In genomic region chr5:172926796-172927195, GRCh38 we compare ENCODE assay signal across 23 cellular contexts. TPM values are rescaled to one million over a fixed set of nuclear protein-coding genes. Genes with fewer than 3 reads are reported as not detected.
A peak's percentile ranks its signal among the peaks of the same experiment; 100 is the strongest.
DNase-seq lines count a peak whose midpoint lies in the region; ATAC-seq and TF ChIP-seq lines count a peak whose summit lies in the region.
"Had no signal": no experiment of that assay in that cellular context is flagged by ENCODE, and none has a peak within 500 bp of the region (broad histone marks: within the 10 kb centered on the region; RNA-seq: fewer than 3 reads in every experiment).

No MANE protein-coding gene starts in this region.

- H3K4me3 Mint-ChIP-seq in CD8-positive, alpha-beta memory T cell: no peak overlapping the region
- H3K4me3 Mint-ChIP-seq in HFFc6: no peak overlapping the region
- no peak overlapping the region for H3K4me3 Mint-ChIP-seq in nephron progenitor cell
- H3K4me3 Mint-ChIP-seq: activated CD4-positive, alpha-beta T cell treated with anti-CD3 and anti-CD28 coated beads, Interleukin-2, amount 10 ng/mL, durations not matched to agents 24 days and 14 days; activated naive CD8-positive, alpha-beta T cell; activated T-helper 17 cell treated with anti-CD3 and anti-CD28 coated beads, Interleukin-2, amount 50 U/mL, for 72 hours; CD14-positive monocyte; stimulated activated naive CD8-positive, alpha-beta T cell treated with anti-CD3 and anti-CD28 coated beads, Interleukin-15, amount 100 ng/mL, for 72 hours had no signal

- DNase-seq in CD8-positive, alpha-beta memory T cell: no peak
- DNase-seq in HFFc6: no peak
- DNase-seq in cerebellum (ENCODE audit: low spot score): peak; percentile 65
- no peak for DNase-seq in nephron progenitor cell
- no peak for DNase-seq in activated CD8-positive, alpha-beta memory T cell treated with anti-CD3 and anti-CD28 coated beads, Interleukin-2, amount 50 U/mL, for 4 hours
- DNase-seq in NCI-H2081 treated with DMSO at 0.1 percent for 48 hours (lab: John Stamatoyannopoulos, UW): no peak
- DNase-seq: activated CD4-positive, alpha-beta T cell treated with anti-CD3 and anti-CD28 coated beads, Interleukin-2, amount 10 ng/mL, durations not matched to agents 24 days and 14 days; foreskin keratinocyte; MV-4-11; NCI-H1694; NCI-H2171 treated with DMSO at 0.1 percent for 48 hours; NCI-H526; sigmoid colon; SK-N-SH; stimulated activated naive CD8-positive, alpha-beta T cell treated with anti-CD3 and anti-CD28 coated beads, Interleukin-15, amount 100 ng/mL, for 72 hours; T-helper 2 cell; tibial artery had no signal

- no peaks in the 10 kb centered on the region for H3K27me3 ChIP-seq in CD8-positive, alpha-beta memory T cell (ENCODE audit: insufficient read depth, low read length, poor library complexity, severe bottlenecking)
- H3K27me3 ChIP-seq: foreskin keratinocyte, hepatocyte, sigmoid colon, tibial artery had no signal

- no peaks in the 10 kb centered on the region for H3K9me3 Mint-ChIP-seq in CD8-positive, alpha-beta memory T cell
- H3K9me3 Mint-ChIP-seq in HFFc6: no peaks in the 10 kb centered on the region
- H3K9me3 Mint-ChIP-seq in nephron progenitor cell: no peaks in the 10 kb centered on the region
- H3K9me3 Mint-ChIP-seq: activated CD4-positive, alpha-beta T cell treated with anti-CD3 and anti-CD28 coated beads, Interleukin-2, amount 10 ng/mL, durations not matched to agents 24 days and 14 days; activated T-helper 17 cell treated with anti-CD3 and anti-CD28 coated beads, Interleukin-2, amount 50 U/mL, for 72 hours; stimulated activated naive CD8-positive, alpha-beta T cell treated with anti-CD3 and anti-CD28 coated beads, Interleukin-15, amount 100 ng/mL, for 72 hours had no signal

- no peak overlapping the region for H3K4me3 ChIP-seq in CD8-positive, alpha-beta memory T cell (ENCODE audit: low read length)
- H3K4me3 ChIP-seq: hepatocyte, sigmoid colon, tibial artery had no signal

- peak overlapping the region in 5 of 8 donors; percentile 19 to 68 (median 61) for H3K27ac Mint-ChIP-seq in CD8-positive, alpha-beta memory T cell
- peak overlapping the region; percentile 68 for H3K27ac Mint-ChIP-seq in HFFc6
- peak overlapping the region; percentile 76 for H3K27ac Mint-ChIP-seq in nephron progenitor cell
- H3K27ac Mint-ChIP-seq: activated CD4-positive, alpha-beta T cell treated with anti-CD3 and anti-CD28 coated beads, Interleukin-2, amount 10 ng/mL, durations not matched to agents 24 days and 14 days; activated naive CD8-positive, alpha-beta T cell; activated T-helper 17 cell treated with anti-CD3 and anti-CD28 coated beads, Interleukin-2, amount 50 U/mL, for 72 hours had no signal

- H3K4me1 Mint-ChIP-seq in CD8-positive, alpha-beta memory T cell: no peaks in the 10 kb centered on the region
- H3K4me1 Mint-ChIP-seq in HFFc6 (ENCODE audit: low read depth) (peaks cover 56% of the 10 kb centered on the region), nephron progenitor cell (peaks cover 19% of the 10 kb centered on the region)
- H3K4me1 Mint-ChIP-seq: activated CD4-positive, alpha-beta T cell treated with anti-CD3 and anti-CD28 coated beads, Interleukin-2, amount 10 ng/mL, durations not matched to agents 24 days and 14 days; activated T-helper 17 cell treated with anti-CD3 and anti-CD28 coated beads, Interleukin-2, amount 50 U/mL, for 72 hours had no signal

- peaks cover 3% of the 10 kb centered on the region for H3K36me3 ChIP-seq in CD8-positive, alpha-beta memory T cell (ENCODE audit: insufficient read depth, low read length)

- TF ChIP-seq CTCF in HFFc6 (IDR thresholded peaks at IDR 0.05) (no peak), nephron progenitor cell (IDR thresholded peaks at IDR 0.05) (no peak)

- no peaks in the 10 kb centered on the region for H3K27me3 Mint-ChIP-seq in CD8-positive, alpha-beta memory T cell
- H3K27me3 Mint-ChIP-seq in HFFc6 (ENCODE audit: insufficient read depth): peaks cover 5% of the 10 kb centered on the region
- H3K27me3 Mint-ChIP-seq in nephron progenitor cell (ENCODE audit: low read depth, poor library complexity): peaks cover 9% of the 10 kb centered on the region
- H3K27me3 Mint-ChIP-seq: activated CD4-positive, alpha-beta T cell treated with anti-CD3 and anti-CD28 coated beads, Interleukin-2, amount 10 ng/mL, durations not matched to agents 24 days and 14 days; activated naive CD8-positive, alpha-beta T cell; activated T-helper 17 cell treated with anti-CD3 and anti-CD28 coated beads, Interleukin-2, amount 50 U/mL, for 72 hours; stimulated activated naive CD8-positive, alpha-beta T cell treated with anti-CD3 and anti-CD28 coated beads, Interleukin-15, amount 100 ng/mL, for 72 hours had no signal

- CTCF ChIA-PET in CD8-positive, alpha-beta memory T cell (lab: Charles Lee): interaction anchor here (1.4 to 13.6 kb wide), 2 partner anchors 210 to 215 kb away, joined by 5 to 270 read pairs; no protein-coding TSS in a partner anchor

- no peak for TF ChIP-seq POLR2A in GM18505 (IDR thresholded peaks at IDR 0.05; ENCODE audit: borderline replicate concordance, extremely low read depth, insufficient read depth, insufficient read length)

- no peaks in the 10 kb centered on the region for H3K4me1 ChIP-seq in CD8-positive, alpha-beta memory T cell (ENCODE audit: insufficient read depth, low read length)

- ATAC-seq in HG03095 (IDR thresholded peaks at IDR 0.05; ENCODE audit: unreplicated experiment): no peak
- ATAC-seq in GM18505 (IDR thresholded peaks at IDR 0.05; ENCODE audit: unreplicated experiment): no peak
- ATAC-seq: activated T-helper 17 cell treated with anti-CD3 and anti-CD28 coated beads, Interleukin-2, amount 50 U/mL, for 72 hours; foreskin keratinocyte; stimulated activated naive CD8-positive, alpha-beta T cell treated with anti-CD3 and anti-CD28 coated beads, Interleukin-15, amount 100 ng/mL, for 72 hours had no signal

- peaks cover 5 to 52% (median 11%) of the 10 kb centered on the region in 3 donors for H3K36me3 Mint-ChIP-seq in CD8-positive, alpha-beta memory T cell
- H3K36me3 Mint-ChIP-seq in HFFc6 (ENCODE audit: low read depth): peaks cover 47% of the 10 kb centered on the region
- H3K36me3 Mint-ChIP-seq in nephron progenitor cell (ENCODE audit: low read depth): peaks cover 38% of the 10 kb centered on the region

- POLR2A ChIA-PET in CD8-positive, alpha-beta memory T cell (lab: Charles Lee): no interaction called here

- no peak overlapping the region for H3K27ac ChIP-seq in CD8-positive, alpha-beta memory T cell (ENCODE audit: low read depth, low read length)
- H3K27ac ChIP-seq: foreskin keratinocyte, hepatocyte had no signal

- no peaks in the 10 kb centered on the region for H3K9me3 ChIP-seq in CD8-positive, alpha-beta memory T cell (ENCODE audit: low read length)
- H3K9me3 ChIP-seq: sigmoid colon, SK-N-SH, tibial artery had no signal

RNA-seq across cellular contexts. Expression of gene RPL26L1, which starts 32.4 kb away (rescaled TPM):
- total RNA-seq in CD8-positive, alpha-beta memory T cell: 10 to 100 TPM; 91.9 to 92.3 TPM
- 35.6 TPM for polyA plus RNA-seq in CD8-positive, alpha-beta memory T cell
- total RNA-seq in HFFc6 (2021; fragmentation: NEBNext Ultra II Directional; extraction: Animal tissue kit (Norgen Biotek cat#: 25700)): 100 to 1,000 TPM in 5 of 6 experiments, 10 to 100 TPM in 1; 88.9 to 122 (median 113) TPM
- total RNA-seq in cerebellum: 19.5 TPM

RNA-seq across cellular contexts. Expression of gene ATP6V0E1, which starts 56.8 kb away (rescaled TPM):
- 100 to 1,000 TPM; 171 to 179 TPM for total RNA-seq in CD8-positive, alpha-beta memory T cell
- 468 TPM for polyA plus RNA-seq in CD8-positive, alpha-beta memory T cell
- total RNA-seq in HFFc6 (2021; fragmentation: NEBNext Ultra II Directional; extraction: Animal tissue kit (Norgen Biotek cat#: 25700)): 100 to 1,000 TPM; 462 to 606 (median 488) TPM
- 40.2 TPM for total RNA-seq in cerebellum
